ENCODE assay signal across 8 cellular contexts in genomic region chrX:46912673-46913491, GRCh38. TPM values are rescaled to one million over a fixed set of nuclear protein-coding genes. Genes with fewer than 3 reads are reported as not detected.
DNase-seq lines count a peak whose midpoint lies in the region; ATAC-seq and TF ChIP-seq lines count a peak whose summit lies in the region.

No MANE protein-coding gene starts in this region.

- no peaks in the 10 kb centered on the region for H3K9me3 ChIP-seq in effector memory CD4-positive, alpha-beta T cell (ENCODE audit: control insufficient read depth, low read length)
- H3K9me3 ChIP-seq in testis, result no peaks in the 10 kb centered on the region

- H3K4me1 Mint-ChIP-seq in memory B cell, result peaks cover 26% of the 10 kb centered on the region

- intact Hi-C loops in testis (cut with DNase I; ENCODE audit: low total_unique reads), result no loop called here

- H3K4me3 ChIP-seq in effector memory CD4-positive, alpha-beta T cell (ENCODE audit: insufficient read depth, low read depth, low read length, poor library complexity, severe bottlenecking), result peak overlapping the region; percentile 58
- H3K4me3 ChIP-seq in testis, result peak overlapping the region; percentile 60 to 77

- peaks cover 5% of the 10 kb centered on the region for H3K4me1 ChIP-seq in effector memory CD4-positive, alpha-beta T cell (ENCODE audit: control insufficient read depth, insufficient read depth, low read length, poor library complexity, severe bottlenecking)
- H3K4me1 ChIP-seq in testis, result no peaks in the 10 kb centered on the region

- H3K27me3 ChIP-seq in effector memory CD4-positive, alpha-beta T cell (replicated peaks; ENCODE audit: control insufficient read depth, insufficient read depth, low read length, poor library complexity, severe bottlenecking), result peaks cover 5% of the 10 kb centered on the region
- H3K27me3 ChIP-seq in testis, result no peaks in the 10 kb centered on the region

- H3K4me3 Mint-ChIP-seq in memory B cell, result peak overlapping the region; percentile 90

- ATAC-seq in GM18498 (IDR thresholded peaks at IDR 0.05; ENCODE audit: unreplicated experiment) (peak; percentile 67), memory B cell (ENCODE audit: low read depth) (peak; percentile 75), HG03039 (IDR thresholded peaks at IDR 0.05; ENCODE audit: unreplicated experiment) (no peak)

- no peaks in the 10 kb centered on the region for H3K9me3 Mint-ChIP-seq in memory B cell

- WGBS in testis, 2 donors, result 2% methylated on average over 30 of the region's 102 CpGs; no CpG with 5 or more reads in 1 of the 2 donors

- TF ChIP-seq CTCF in VCaP (conservative IDR thresholded peaks at IDR 0.05), result peak; percentile 73
- TF ChIP-seq CTCF in testis (IDR thresholded peaks at IDR 0.05), result peak; percentile 18 to 42 (median 38)

- H3K36me3 ChIP-seq in effector memory CD4-positive, alpha-beta T cell (ENCODE audit: control insufficient read depth, insufficient read depth, low read length), result no peaks in the 10 kb centered on the region
- no peaks in the 10 kb centered on the region for H3K36me3 ChIP-seq in testis (ENCODE audit: low read depth, missing control alignments)

- DNase-seq in AG08396 (ENCODE audit: low spot score) (peak; percentile 76), Kasumi-1 (lab: John Stamatoyannopoulos, UW) (peak; percentile 35 to 37), memory B cell (ENCODE audit: low spot score in 2 of 2) (peak; percentile 45 to 58), testis (peak; percentile 37)
- DNase-seq in effector memory CD4-positive, alpha-beta T cell, result no peak

- H3K27me3 Mint-ChIP-seq in memory B cell, result no peaks in the 10 kb centered on the region

- peak overlapping the region; percentile 83 for H3K27ac Mint-ChIP-seq in memory B cell

- no peaks in the 10 kb centered on the region for H3K36me3 Mint-ChIP-seq in memory B cell

- H3K27ac ChIP-seq in VCaP (peak overlapping the region; percentile 81), testis (peak overlapping the region; percentile 31 to 72)
- H3K27ac ChIP-seq in effector memory CD4-positive, alpha-beta T cell (ENCODE audit: insufficient read depth, low read length, poor library complexity, severe bottlenecking), result no peak overlapping the region

- TF ChIP-seq POLR2A in testis (IDR thresholded peaks at IDR 0.05), result no peak

RNA-seq across cellular contexts. Expression of gene JADE3, which starts 0.7 kb away (rescaled TPM):
- total RNA-seq in testis, result 10 to 100 TPM; 22.9 to 33.1 TPM
- polyA plus RNA-seq in testis (ENCODE audit: insufficient read depth, low read depth, low replicate concordance), result 23.0 TPM

Comparison
In these comparisons a context has a peak if more than half of its experiments do, and no peak if none do; other contexts are left out.
1. DNase-seq: peak in AG08396 (single experiment), Kasumi-1 (2 of 2), memory B cell (2 of 2) and testis (single experiment); none in effector memory CD4-positive, alpha-beta T cell (0 of 3).